ENCODE assay signal across 1 cellular context in genomic region chr13:70964124-70964523, GRCh38.
TF ChIP-seq lines count a peak whose summit lies in the region.

No MANE protein-coding gene starts in this region.

TF ChIP-seq in HCT116, 20 proteins besides CTCF, POLR2A, EP300 and RAD21 (continued from another document):
- TF ChIP-seq YY1 (IDR thresholded peaks at IDR 0.05; ENCODE audit: extremely low read depth, insufficient replicate concordance, low read depth, low read length) (no peak), CEBPB (IDR thresholded peaks at IDR 0.05; ENCODE audit: low read depth) (no peak), CBX3 (IDR thresholded peaks at IDR 0.05; ENCODE audit: low read depth) (no peak), FOSL1 (IDR thresholded peaks at IDR 0.05; ENCODE audit: low read depth) (no peak), POLR2AphosphoS5 (IDR thresholded peaks at IDR 0.05; ENCODE audit: low read depth, low read length) (no peak), EZH2 (IDR thresholded peaks at IDR 0.05) (no peak), TCF7L2 (IDR thresholded peaks at IDR 0.05; ENCODE audit: borderline replicate concordance, extremely low read depth, insufficient read depth, insufficient read length) (no peak), ZBTB33 (IDR thresholded peaks at IDR 0.05; ENCODE audit: extremely low read depth, insufficient replicate concordance, low read length) (no peak)
- TF ChIP-seq, protein P1, sequence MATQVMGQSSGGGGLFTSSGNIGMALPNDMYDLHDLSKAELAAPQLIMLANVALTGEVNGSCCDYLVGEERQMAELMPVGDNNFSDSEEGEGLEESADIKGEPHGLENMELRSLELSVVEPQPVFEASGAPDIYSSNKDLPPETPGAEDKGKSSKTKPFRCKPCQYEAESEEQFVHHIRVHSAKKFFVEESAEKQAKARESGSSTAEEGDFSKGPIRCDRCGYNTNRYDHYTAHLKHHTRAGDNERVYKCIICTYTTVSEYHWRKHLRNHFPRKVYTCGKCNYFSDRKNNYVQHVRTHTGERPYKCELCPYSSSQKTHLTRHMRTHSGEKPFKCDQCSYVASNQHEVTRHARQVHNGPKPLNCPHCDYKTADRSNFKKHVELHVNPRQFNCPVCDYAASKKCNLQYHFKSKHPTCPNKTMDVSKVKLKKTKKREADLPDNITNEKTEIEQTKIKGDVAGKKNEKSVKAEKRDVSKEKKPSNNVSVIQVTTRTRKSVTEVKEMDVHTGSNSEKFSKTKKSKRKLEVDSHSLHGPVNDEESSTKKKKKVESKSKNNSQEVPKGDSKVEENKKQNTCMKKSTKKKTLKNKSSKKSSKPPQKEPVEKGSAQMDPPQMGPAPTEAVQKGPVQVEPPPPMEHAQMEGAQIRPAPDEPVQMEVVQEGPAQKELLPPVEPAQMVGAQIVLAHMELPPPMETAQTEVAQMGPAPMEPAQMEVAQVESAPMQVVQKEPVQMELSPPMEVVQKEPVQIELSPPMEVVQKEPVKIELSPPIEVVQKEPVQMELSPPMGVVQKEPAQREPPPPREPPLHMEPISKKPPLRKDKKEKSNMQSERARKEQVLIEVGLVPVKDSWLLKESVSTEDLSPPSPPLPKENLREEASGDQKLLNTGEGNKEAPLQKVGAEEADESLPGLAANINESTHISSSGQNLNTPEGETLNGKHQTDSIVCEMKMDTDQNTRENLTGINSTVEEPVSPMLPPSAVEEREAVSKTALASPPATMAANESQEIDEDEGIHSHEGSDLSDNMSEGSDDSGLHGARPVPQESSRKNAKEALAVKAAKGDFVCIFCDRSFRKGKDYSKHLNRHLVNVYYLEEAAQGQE (IDR thresholded peaks at IDR 0.05; ENCODE audit: low read depth), result no peak
